8 cellular contexts compared by ENCODE assay signal in genomic region chr3:11061268-11061871, GRCh38.
DNase-seq lines count a peak whose midpoint lies in the region; TF ChIP-seq lines count a peak whose summit lies in the region.
"Not testable (repeated sequence)": the region's sequence is repeated elsewhere in the genome, so short reads cannot be mapped to it uniquely, and the experiment has no call there.

No MANE protein-coding gene starts in this region.

- not testable (repeated sequence) for H3K9me3 Mint-ChIP-seq in glutamatergic neuron (ENCODE audit: unreplicated experiment)

- POLR2A ChIA-PET in PC-9 (lab: Charles Lee; ENCODE audit: unreplicated experiment), result not testable (repeated sequence)

- not testable (repeated sequence) for H3K27me3 Mint-ChIP-seq in glutamatergic neuron (ENCODE audit: unreplicated experiment)

- not testable (repeated sequence) for H3K36me3 ChIP-seq in BE2C; HUES64 (ENCODE audit: insufficient read depth, low read length); PC-9 (ENCODE audit: low read depth); breast epithelium; osteoblast (ENCODE audit: insufficient read depth, low read length); testis (ENCODE audit: low read depth, missing control alignments)

- peak overlapping the region; percentile 73 for H3K4me3 Mint-ChIP-seq in glutamatergic neuron (ENCODE audit: unreplicated experiment)

- TF ChIP-seq CTCF in BE2C (IDR thresholded peaks at IDR 0.05; ENCODE audit: low read depth, low read length); PC-9 (conservative IDR thresholded peaks at IDR 0.05); breast epithelium (IDR thresholded peaks at IDR 0.05); glutamatergic neuron (IDR thresholded peaks at IDR 0.05; ENCODE audit: partially characterized antibody, unreplicated experiment); osteoblast (IDR thresholded peaks at IDR 0.05; ENCODE audit: extremely low read depth, low read depth, low read length); testis (IDR thresholded peaks at IDR 0.05): not testable (repeated sequence)

- not testable (repeated sequence) for H3K36me3 Mint-ChIP-seq in glutamatergic neuron (ENCODE audit: unreplicated experiment)

- not testable (repeated sequence) for H3F3A ChIP-seq in PC-9 (ENCODE audit: insufficient read depth, low read depth)

- H3K27ac Mint-ChIP-seq in glutamatergic neuron (ENCODE audit: unreplicated experiment), result not testable (repeated sequence)

- not testable (repeated sequence) for H3K4me1 ChIP-seq in BE2C; HUES64 (ENCODE audit: insufficient read depth, low read length); PC-9 (replicated peaks; ENCODE audit: insufficient read depth); breast epithelium; testis
- H3K4me1 ChIP-seq in osteoblast (ENCODE audit: insufficient read depth, low read length), result peaks cover 12% of the 10 kb centered on the region

- intact Hi-C loops in PC-9 (cut with micrococcal nuclease; ENCODE audit: unreplicated experiment), result loop anchor here (2.0 to 5.0 kb wide), 2 partner anchors 177 to 591 kb away; no protein-coding TSS in a partner anchor
- intact Hi-C loops in breast epithelium (cut with DNase I; ENCODE audit: low total_unique reads), result loop anchor here (10.0 kb wide), 1 partner anchor 117 kb away; no protein-coding TSS in a partner anchor
- intact Hi-C loops in testis (cut with DNase I; ENCODE audit: low total_unique reads), result not testable (repeated sequence)

- not testable (repeated sequence) for H3K9ac ChIP-seq in HUES64 (ENCODE audit: low read depth, low read length)

- H3K4me2 ChIP-seq in PC-9, result peak overlapping the region; percentile 69
- H3K4me2 ChIP-seq in osteoblast (ENCODE audit: insufficient read depth, low read length), result peak overlapping the region; percentile 92

- not testable (repeated sequence) for H4K20me1 ChIP-seq in PC-9 (ENCODE audit: insufficient read depth); osteoblast (ENCODE audit: insufficient read depth, low read length)

- not testable (repeated sequence) for TF ChIP-seq POLR2A in breast epithelium (IDR thresholded peaks at IDR 0.05); testis (IDR thresholded peaks at IDR 0.05)

- H3K79me2 ChIP-seq in PC-9 (ENCODE audit: low read depth); osteoblast (ENCODE audit: insufficient read depth, low read length): not testable (repeated sequence)

- H3K9me3 ChIP-seq in BE2C; HUES64 (ENCODE audit: insufficient read depth, low read depth, low read length); PC-9 (ENCODE audit: insufficient read depth, low read depth); breast epithelium; osteoblast (ENCODE audit: low read depth, low read length); testis: not testable (repeated sequence)

- DNase-seq in BE2C; PC-9; breast epithelium (ENCODE audit: low spot score in 2 of 2); osteoblast (ENCODE audit: insufficient read length, low spot score, missing footprints): not testable (repeated sequence)
- peak; percentile 43 for DNase-seq in glutamatergic neuron
- DNase-seq in islet precursor cell, result peak; percentile 62
- peak; percentile 27 for DNase-seq in testis

- CTCF ChIA-PET in PC-9 (lab: Charles Lee), result interaction anchor here (0.6 to 1.6 kb wide), 4 partner anchors 75 to 273 kb away, joined by 3 to 9 read pairs (median 6); no protein-coding TSS in a partner anchor

- 69% methylated on average over 41 of the region's 41 CpGs for WGBS in HUES64
- WGBS in testis, 2 donors, result 82% methylated on average over 34 of the region's 41 CpGs; no CpG with 5 or more reads in 1 of the 2 donors

- not testable (repeated sequence) for BruUV-seq in PC-9 (replicated peaks; lab: Mats Ljungman, UMichigan)

- H3K9me2 ChIP-seq in PC-9 (ENCODE audit: insufficient read depth), result not testable (repeated sequence)

- H3K27ac ChIP-seq in HUES64 (ENCODE audit: low read depth, low read length); PC-9; breast epithelium; osteoblast (ENCODE audit: low read depth, low read length); testis: not testable (repeated sequence)

- H2AFZ ChIP-seq in PC-9, result not testable (repeated sequence)
- H2AFZ ChIP-seq in osteoblast (ENCODE audit: low read length), result peak overlapping the region; percentile 98

- H3K4me1 Mint-ChIP-seq in glutamatergic neuron (ENCODE audit: low read depth, unreplicated experiment), result not testable (repeated sequence)

- H3K4me3 ChIP-seq in BE2C (ENCODE audit: low read depth, low read length) (peak overlapping the region; percentile 43), HUES64 (ENCODE audit: low read length) (peak overlapping the region; percentile 34), breast epithelium (peak overlapping the region in 2 of 3 donors; percentile 35 to 60), osteoblast (ENCODE audit: insufficient read depth, low read length) (peak overlapping the region; percentile 70), testis (peak overlapping the region; percentile 39 to 51)
- not testable (repeated sequence) for H3K4me3 ChIP-seq in PC-9

- not testable (repeated sequence) for H3K27me3 ChIP-seq in BE2C; HUES64 (ENCODE audit: insufficient read depth, low read length); osteoblast (ENCODE audit: insufficient read depth, low read length); testis
- peaks cover 26% of the 10 kb centered on the region for H3K27me3 ChIP-seq in PC-9 (ENCODE audit: insufficient read depth, low read depth)
- H3K27me3 ChIP-seq in breast epithelium, result peaks cover 0 to 23% of the 10 kb centered on the region in 2 donors
